Comparison of ENCODE assay signal across 1 cellular context in the genomic region with DNA sequence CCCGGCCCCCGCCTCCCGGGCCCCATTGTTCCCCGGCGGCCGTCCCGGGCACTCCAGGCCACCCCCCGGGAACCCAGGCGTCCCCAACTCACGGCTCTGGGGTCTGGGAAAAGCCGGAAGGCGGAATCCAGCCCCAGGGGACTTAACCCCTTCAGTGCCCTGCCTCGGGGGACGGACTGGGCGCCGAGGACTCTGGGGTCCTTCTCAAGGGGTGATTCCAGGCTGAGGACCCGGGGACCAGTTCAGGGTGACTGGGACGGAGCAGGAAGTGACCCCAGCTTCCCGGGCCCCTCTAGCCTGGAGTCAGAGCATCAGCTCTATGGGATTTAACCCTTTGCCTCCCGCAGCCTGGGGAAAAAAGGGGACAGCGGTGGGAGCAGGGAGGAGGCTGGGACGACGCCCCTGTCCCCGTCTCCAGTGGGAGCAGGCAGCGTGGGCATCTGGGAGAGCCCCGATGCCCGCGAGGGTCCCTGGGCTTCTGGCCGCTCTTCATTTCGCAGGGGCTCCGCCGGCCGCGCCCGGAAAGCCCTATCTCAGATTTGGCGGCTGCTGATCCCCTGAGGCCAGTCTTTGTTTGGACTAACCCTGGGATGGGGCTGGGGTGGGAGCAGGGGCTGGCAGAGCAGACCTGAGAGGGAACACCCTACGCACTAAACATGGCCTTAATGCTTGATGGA.
TF ChIP-seq lines count a peak whose summit lies in the region.

ZNF629 (minus strand) TSS at position 270 of the 677 bp plus-strand sequence. CDS start 2,723 bp downstream, outside the sequence.

TF ChIP-seq in HepG2, 621 proteins besides CTCF, POLR2A, EP300 and RAD21 (continued from another document and continues in another):
- TF ChIP-seq ZBTB44 (CRISPR knock-in tag; IDR thresholded peaks at IDR 0.05), result no peak
- peak; percentile 54; the same call in 1 of the 2 replicates for TF ChIP-seq JDP2 (CRISPR knock-in tag; IDR thresholded peaks at IDR 0.05; ENCODE audit: borderline replicate concordance)
- TF ChIP-seq TMF1 (CRISPR knock-in tag; IDR thresholded peaks at IDR 0.05; ENCODE audit: low read depth), result peak; percentile 69; the same call in 1 of the 2 replicates
- TF ChIP-seq DPF2 (CRISPR knock-in tag; IDR thresholded peaks at IDR 0.05; ENCODE audit: borderline replicate concordance, low read depth), result no peak; the same call in 1 of the 2 replicates
- TF ChIP-seq ZNF776 (CRISPR knock-in tag; IDR thresholded peaks at IDR 0.05), result no peak; the same call in 1 of the 2 replicates
- peak; percentile 57 for TF ChIP-seq MED8 (CRISPR knock-in tag; IDR thresholded peaks at IDR 0.05; ENCODE audit: insufficient replicate concordance)
- no peak for TF ChIP-seq HNRNPUL1 (IDR thresholded peaks at IDR 0.05; ENCODE audit: low read depth, low read length)
- no peak; the same call in 1 of the 2 replicates for TF ChIP-seq ZFP82 (CRISPR knock-in tag; IDR thresholded peaks at IDR 0.05; ENCODE audit: borderline replicate concordance)
- TF ChIP-seq NPAS2 (CRISPR knock-in tag; IDR thresholded peaks at IDR 0.05; ENCODE audit: borderline replicate concordance), result no peak
- TF ChIP-seq, protein P1, sequence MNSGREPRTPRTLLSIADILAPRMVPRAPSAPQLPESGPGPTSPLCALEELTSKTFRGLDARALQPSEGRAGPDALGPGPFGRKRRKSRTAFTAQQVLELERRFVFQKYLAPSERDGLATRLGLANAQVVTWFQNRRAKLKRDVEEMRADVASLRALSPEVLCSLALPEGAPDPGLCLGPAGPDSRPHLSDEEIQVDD (CRISPR knock-in tag; IDR thresholded peaks at IDR 0.05; ENCODE audit: borderline replicate concordance), result no peak; the same call in 1 of the 2 replicates
- TF ChIP-seq TEF (CRISPR knock-in tag; IDR thresholded peaks at IDR 0.05), result peak; percentile 75
- TF ChIP-seq ZNF30 (CRISPR knock-in tag; IDR thresholded peaks at IDR 0.05), result peak; percentile 95; the same call in 1 of the 2 replicates
- 0 out of 2 replicates have a peak, but pooled peaks have one; percentile 43 for TF ChIP-seq FOXK1 (CRISPR knock-in tag; IDR thresholded peaks at IDR 0.05; ENCODE audit: borderline replicate concordance, low read depth)
- TF ChIP-seq HINFP (CRISPR knock-in tag; IDR thresholded peaks at IDR 0.05; ENCODE audit: low read depth), result 0 out of 2 replicates have a peak, but pooled peaks have one; percentile 21
- TF ChIP-seq NAIF1 (CRISPR knock-in tag; IDR thresholded peaks at IDR 0.05; ENCODE audit: borderline replicate concordance), result no peak; the same call in 1 of the 2 replicates
- TF ChIP-seq, protein P2, sequence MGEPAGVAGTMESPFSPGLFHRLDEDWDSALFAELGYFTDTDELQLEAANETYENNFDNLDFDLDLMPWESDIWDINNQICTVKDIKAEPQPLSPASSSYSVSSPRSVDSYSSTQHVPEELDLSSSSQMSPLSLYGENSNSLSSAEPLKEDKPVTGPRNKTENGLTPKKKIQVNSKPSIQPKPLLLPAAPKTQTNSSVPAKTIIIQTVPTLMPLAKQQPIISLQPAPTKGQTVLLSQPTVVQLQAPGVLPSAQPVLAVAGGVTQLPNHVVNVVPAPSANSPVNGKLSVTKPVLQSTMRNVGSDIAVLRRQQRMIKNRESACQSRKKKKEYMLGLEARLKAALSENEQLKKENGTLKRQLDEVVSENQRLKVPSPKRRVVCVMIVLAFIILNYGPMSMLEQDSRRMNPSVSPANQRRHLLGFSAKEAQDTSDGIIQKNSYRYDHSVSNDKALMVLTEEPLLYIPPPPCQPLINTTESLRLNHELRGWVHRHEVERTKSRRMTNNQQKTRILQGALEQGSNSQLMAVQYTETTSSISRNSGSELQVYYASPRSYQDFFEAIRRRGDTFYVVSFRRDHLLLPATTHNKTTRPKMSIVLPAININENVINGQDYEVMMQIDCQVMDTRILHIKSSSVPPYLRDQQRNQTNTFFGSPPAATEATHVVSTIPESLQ (CRISPR knock-in tag; conservative IDR thresholded peaks at IDR 0.05), result peak; percentile 67
- TF ChIP-seq, protein P3, sequence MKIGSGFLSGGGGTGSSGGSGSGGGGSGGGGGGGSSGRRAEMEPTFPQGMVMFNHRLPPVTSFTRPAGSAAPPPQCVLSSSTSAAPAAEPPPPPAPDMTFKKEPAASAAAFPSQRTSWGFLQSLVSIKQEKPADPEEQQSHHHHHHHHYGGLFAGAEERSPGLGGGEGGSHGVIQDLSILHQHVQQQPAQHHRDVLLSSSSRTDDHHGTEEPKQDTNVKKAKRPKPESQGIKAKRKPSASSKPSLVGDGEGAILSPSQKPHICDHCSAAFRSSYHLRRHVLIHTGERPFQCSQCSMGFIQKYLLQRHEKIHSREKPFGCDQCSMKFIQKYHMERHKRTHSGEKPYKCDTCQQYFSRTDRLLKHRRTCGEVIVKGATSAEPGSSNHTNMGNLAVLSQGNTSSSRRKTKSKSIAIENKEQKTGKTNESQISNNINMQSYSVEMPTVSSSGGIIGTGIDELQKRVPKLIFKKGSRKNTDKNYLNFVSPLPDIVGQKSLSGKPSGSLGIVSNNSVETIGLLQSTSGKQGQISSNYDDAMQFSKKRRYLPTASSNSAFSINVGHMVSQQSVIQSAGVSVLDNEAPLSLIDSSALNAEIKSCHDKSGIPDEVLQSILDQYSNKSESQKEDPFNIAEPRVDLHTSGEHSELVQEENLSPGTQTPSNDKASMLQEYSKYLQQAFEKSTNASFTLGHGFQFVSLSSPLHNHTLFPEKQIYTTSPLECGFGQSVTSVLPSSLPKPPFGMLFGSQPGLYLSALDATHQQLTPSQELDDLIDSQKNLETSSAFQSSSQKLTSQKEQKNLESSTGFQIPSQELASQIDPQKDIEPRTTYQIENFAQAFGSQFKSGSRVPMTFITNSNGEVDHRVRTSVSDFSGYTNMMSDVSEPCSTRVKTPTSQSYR (CRISPR knock-in tag; IDR thresholded peaks at IDR 0.05; ENCODE audit: borderline replicate concordance), result peak; percentile 35; the same call in 1 of the 2 replicates
- TF ChIP-seq ZNF761 (CRISPR knock-in tag; conservative IDR thresholded peaks at IDR 0.05), result no peak
- TF ChIP-seq CAMTA2 (CRISPR knock-in tag; IDR thresholded peaks at IDR 0.05; ENCODE audit: borderline replicate concordance), result no peak
- TF ChIP-seq ZNF724P (CRISPR knock-in tag; IDR thresholded peaks at IDR 0.05; ENCODE audit: borderline replicate concordance), result 0 out of 2 replicates have a peak, but pooled peaks have one; percentile 71
- TF ChIP-seq, protein P4, sequence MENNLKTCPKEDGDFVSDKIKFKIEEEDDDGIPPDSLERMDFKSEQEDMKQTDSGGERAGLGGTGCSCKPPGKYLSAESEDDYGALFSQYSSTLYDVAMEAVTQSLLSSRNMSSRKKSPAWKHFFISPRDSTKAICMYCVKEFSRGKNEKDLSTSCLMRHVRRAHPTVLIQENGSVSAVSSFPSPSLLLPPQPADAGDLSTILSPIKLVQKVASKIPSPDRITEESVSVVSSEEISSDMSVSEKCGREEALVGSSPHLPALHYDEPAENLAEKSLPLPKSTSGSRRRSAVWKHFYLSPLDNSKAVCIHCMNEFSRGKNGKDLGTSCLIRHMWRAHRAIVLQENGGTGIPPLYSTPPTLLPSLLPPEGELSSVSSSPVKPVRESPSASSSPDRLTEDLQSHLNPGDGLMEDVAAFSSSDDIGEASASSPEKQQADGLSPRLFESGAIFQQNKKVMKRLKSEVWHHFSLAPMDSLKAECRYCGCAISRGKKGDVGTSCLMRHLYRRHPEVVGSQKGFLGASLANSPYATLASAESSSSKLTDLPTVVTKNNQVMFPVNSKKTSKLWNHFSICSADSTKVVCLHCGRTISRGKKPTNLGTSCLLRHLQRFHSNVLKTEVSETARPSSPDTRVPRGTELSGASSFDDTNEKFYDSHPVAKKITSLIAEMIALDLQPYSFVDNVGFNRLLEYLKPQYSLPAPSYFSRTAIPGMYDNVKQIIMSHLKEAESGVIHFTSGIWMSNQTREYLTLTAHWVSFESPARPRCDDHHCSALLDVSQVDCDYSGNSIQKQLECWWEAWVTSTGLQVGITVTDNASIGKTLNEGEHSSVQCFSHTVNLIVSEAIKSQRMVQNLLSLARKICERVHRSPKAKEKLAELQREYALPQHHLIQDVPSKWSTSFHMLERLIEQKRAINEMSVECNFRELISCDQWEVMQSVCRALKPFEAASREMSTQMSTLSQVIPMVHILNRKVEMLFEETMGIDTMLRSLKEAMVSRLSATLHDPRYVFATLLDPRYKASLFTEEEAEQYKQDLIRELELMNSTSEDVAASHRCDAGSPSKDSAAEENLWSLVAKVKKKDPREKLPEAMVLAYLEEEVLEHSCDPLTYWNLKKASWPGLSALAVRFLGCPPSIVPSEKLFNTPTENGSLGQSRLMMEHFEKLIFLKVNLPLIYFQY (CRISPR knock-in tag; IDR thresholded peaks at IDR 0.05; ENCODE audit: borderline replicate concordance), result peak; percentile 75; the same call in 1 of the 2 replicates
- no peak for TF ChIP-seq CREB3 (CRISPR knock-in tag; IDR thresholded peaks at IDR 0.05)
- TF ChIP-seq SOX6 (IDR thresholded peaks at IDR 0.05), result no peak
- TF ChIP-seq SOX6 (CRISPR knock-in tag; IDR thresholded peaks at IDR 0.05), result peak; percentile 55
- no peak for TF ChIP-seq PLRG1 (conservative IDR thresholded peaks at IDR 0.05)
- TF ChIP-seq SALL2 (CRISPR knock-in tag; IDR thresholded peaks at IDR 0.05), result peak; percentile 48
